ENCODE assay signal across 6 cellular contexts in genomic region chr22:37086184-37086583, GRCh38. TPM values are rescaled to one million over a fixed set of nuclear protein-coding genes. Genes with fewer than 3 reads are reported as not detected.
"Had no signal": no experiment of that assay in that cellular context is flagged by ENCODE, and none has a peak within 500 bp of the region (broad histone marks: within the 10 kb centered on the region; RNA-seq: fewer than 3 reads in every experiment).

No MANE protein-coding gene starts in this region.

- H3K4me2 ChIP-seq: GM23338 had no signal

- ATAC-seq: GM23338 had no signal

- H2AFZ ChIP-seq: GM23338 had no signal

- H3K9me3 Mint-ChIP-seq: GM23338, H9 had no signal

- H3K4me3 ChIP-seq: GM23338 had no signal

- H3K4me3 Mint-ChIP-seq: GM23338, H9 had no signal

- H3K4me1 Mint-ChIP-seq: GM23338 had no signal

- H3K27ac Mint-ChIP-seq: GM23338, H9 had no signal

- DNase-seq: H9, HCEC 1CT, IMR-90 had no signal

RNA-seq across cellular contexts. Expression of gene TMPRSS6, which starts 23.3 kb away (rescaled TPM):
- total RNA-seq: GM23338, H1, H9, HT-29, IMR-90 had no signal
- polyA plus RNA-seq: IMR-90 had no signal
